Comparison of ENCODE assay signal across 22 cellular contexts in the genomic region with DNA sequence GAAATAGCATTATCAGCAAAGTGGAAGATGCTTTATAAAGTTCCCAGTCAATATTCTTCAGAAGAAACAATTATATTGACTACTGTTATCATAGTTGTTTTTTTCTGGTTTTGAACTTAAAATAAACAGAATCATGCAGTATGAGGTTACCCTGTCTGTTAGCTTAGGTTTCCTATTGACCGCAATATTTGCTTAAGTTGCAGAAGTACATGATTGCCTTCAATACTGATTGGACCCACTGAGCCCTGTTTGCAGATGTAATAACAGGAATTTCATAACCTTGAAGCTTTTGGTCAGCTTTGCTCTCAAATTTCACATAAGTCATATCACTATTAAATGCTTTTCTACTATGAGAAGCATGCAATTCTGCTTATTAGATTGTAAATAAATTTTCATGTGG.
DNase-seq lines count a peak whose midpoint lies in the region; ATAC-seq lines count a peak whose summit lies in the region.
"Had no signal": no experiment of that assay in that cellular context is flagged by ENCODE, and none has a peak within 500 bp of the region (broad histone marks: within the 10 kb centered on the region; RNA-seq: fewer than 3 reads in every experiment).

No MANE protein-coding gene starts in this region.

- no peaks in the 10 kb centered on the region for H3K36me3 ChIP-seq in H7 (replicated peaks; ENCODE audit: control insufficient read depth, insufficient read depth, low read length)
- H3K36me3 ChIP-seq: gastrocnemius medialis, suprapubic skin had no signal

- H3K27me3 ChIP-seq in H7 (ENCODE audit: control insufficient read depth, insufficient read depth, low read length): no peaks in the 10 kb centered on the region
- H3K27me3 ChIP-seq: gastrocnemius medialis, suprapubic skin had no signal

- ATAC-seq in GM18511 (IDR thresholded peaks at IDR 0.05; ENCODE audit: unreplicated experiment) (peak; percentile 98), GM19324 (IDR thresholded peaks at IDR 0.05; ENCODE audit: low FRiP score, unreplicated experiment) (peak; percentile 72), HG02973 (IDR thresholded peaks at IDR 0.05; ENCODE audit: unreplicated experiment) (peak; percentile 71), HG03520 (IDR thresholded peaks at IDR 0.05; ENCODE audit: unreplicated experiment) (peak; percentile 90)
- ATAC-seq: gastrocnemius medialis had no signal

- DNase-seq in H7 (no peak), NCI-H2196 treated with DMSO at 0.1 percent for 48 hours (lab: John Stamatoyannopoulos, UW; ENCODE audit: unreplicated experiment) (no peak), foreskin melanocyte (no peak)
- DNase-seq: activated CD4-positive, alpha-beta memory T cell treated with anti-CD3 and anti-CD28 coated beads for 36 hours; activated naive CD4-positive, alpha-beta T cell treated with Interleukin-2 at 50 U/mL for 16 hours; amygdala; caudate nucleus; CD4-positive, alpha-beta memory T cell; DMS153; erythroblast; gastrocnemius medialis; Karpas-422; NCI-H2081 treated with DMSO at 0.1 percent for 48 hours; NCI-H524 treated with DMSO at 0.1 percent for 48 hours; PC-9; stimulated activated CD4-positive, alpha-beta T cell treated with anti-CD3 and anti-CD28 coated beads, Interleukin-12 subunit alpha, Interleukin-12 subunit beta, amount 100 ng/mL, for 4 hours; T-helper 2 cell had no signal

- no peak overlapping the region for H3K4me3 ChIP-seq in H7 (ENCODE audit: insufficient read depth, low read depth, low read length)
- H3K4me3 ChIP-seq: gastrocnemius medialis, PC-9, suprapubic skin had no signal
